ENCODE assay signal across 1 cellular context in genomic region chr4:181971973-181972372, GRCh38.
TF ChIP-seq lines count a peak whose summit lies in the region.

No MANE protein-coding gene starts in this region.

TF ChIP-seq in GM12878, 131 proteins besides CTCF, POLR2A, EP300 and RAD21 (continued from another document):
- TF ChIP-seq NR2C2 (IDR thresholded peaks at IDR 0.05; ENCODE audit: borderline replicate concordance, control insufficient read depth, insufficient read length, low read depth) (no peak), SMARCA5 (IDR thresholded peaks at IDR 0.05) (no peak), ATF7 (IDR thresholded peaks at IDR 0.05; ENCODE audit: low read depth) (no peak), IRF5 (IDR thresholded peaks at IDR 0.05; ENCODE audit: borderline replicate concordance) (no peak), ZZZ3 (IDR thresholded peaks at IDR 0.05; ENCODE audit: control insufficient read depth, insufficient read length, low read depth) (no peak), BHLHE40 (IDR thresholded peaks at IDR 0.05; ENCODE audit: borderline replicate concordance in 1 of 2, low read depth in 2 of 2, low read length in 1 of 2) (no peak), CREM (IDR thresholded peaks at IDR 0.05; ENCODE audit: low read depth) (no peak), HDAC6 (IDR thresholded peaks at IDR 0.05; ENCODE audit: unreplicated experiment) (no peak), HCFC1 (IDR thresholded peaks at IDR 0.05; ENCODE audit: low read length) (no peak), JUND (IDR thresholded peaks at IDR 0.05; ENCODE audit: low read depth, low read length) (no peak), EED (IDR thresholded peaks at IDR 0.05; ENCODE audit: low read depth) (no peak)
